ENCODE assay signal across 8 cellular contexts in genomic region chr14:22070119-22070982, GRCh38.
DNase-seq lines count a peak whose midpoint lies in the region; ATAC-seq and TF ChIP-seq lines count a peak whose summit lies in the region.

No MANE protein-coding gene starts in this region.

- no peaks in the 10 kb centered on the region for H3K36me3 Mint-ChIP-seq in activated T-helper 17 cell treated with anti-CD3 and anti-CD28 coated beads, Interleukin-2, amount 50 U/mL, for 72 hours (ENCODE audit: low read depth)
- no peaks in the 10 kb centered on the region for H3K36me3 Mint-ChIP-seq in type B pancreatic cell

- peak; percentile 46 for ATAC-seq in GM21576 (IDR thresholded peaks at IDR 0.05; ENCODE audit: unreplicated experiment)
- peak; percentile 91 for ATAC-seq in activated T-helper 17 cell treated with anti-CD3 and anti-CD28 coated beads, Interleukin-2, amount 50 U/mL, for 72 hours (replicated peaks)
- ATAC-seq in GM19324 (IDR thresholded peaks at IDR 0.05; ENCODE audit: low FRiP score, unreplicated experiment) = no peak

- no peak overlapping the region for H3K9ac ChIP-seq in BLaER1

- H3K4me2 ChIP-seq in BLaER1 = peak overlapping the region; percentile 45

- no peaks in the 10 kb centered on the region for H3K27me3 Mint-ChIP-seq in activated T-helper 17 cell treated with anti-CD3 and anti-CD28 coated beads, Interleukin-2, amount 50 U/mL, for 72 hours
- H3K27me3 Mint-ChIP-seq in type B pancreatic cell = peaks cover 43% of the 10 kb centered on the region

- H3K4me1 ChIP-seq in BLaER1 = peaks cover 7% of the 10 kb centered on the region; the same call in 1 of the 2 replicates

- H3K9me3 ChIP-seq in BLaER1 (peaks cover 24% of the 10 kb centered on the region), KOPT-K1 (ENCODE audit: insufficient read depth, low read length, poor library complexity, severe bottlenecking) (no peaks in the 10 kb centered on the region), WERI-Rb-1 (ENCODE audit: severe bottlenecking) (no peaks in the 10 kb centered on the region)

- H3K4me1 Mint-ChIP-seq in activated T-helper 17 cell treated with anti-CD3 and anti-CD28 coated beads, Interleukin-2, amount 50 U/mL, for 72 hours = no peaks in the 10 kb centered on the region
- H3K4me1 Mint-ChIP-seq in type B pancreatic cell (ENCODE audit: unreplicated experiment) = no peaks in the 10 kb centered on the region

- H3K9me3 Mint-ChIP-seq in activated T-helper 17 cell treated with anti-CD3 and anti-CD28 coated beads, Interleukin-2, amount 50 U/mL, for 72 hours = no peaks in the 10 kb centered on the region
- H3K9me3 Mint-ChIP-seq in type B pancreatic cell = no peaks in the 10 kb centered on the region

- peak overlapping the region; percentile 87 for H3K4me3 Mint-ChIP-seq in activated T-helper 17 cell treated with anti-CD3 and anti-CD28 coated beads, Interleukin-2, amount 50 U/mL, for 72 hours
- peak overlapping the region; percentile 51 for H3K4me3 Mint-ChIP-seq in type B pancreatic cell

- peak overlapping the region; percentile 79 for H3K27ac Mint-ChIP-seq in activated T-helper 17 cell treated with anti-CD3 and anti-CD28 coated beads, Interleukin-2, amount 50 U/mL, for 72 hours
- H3K27ac Mint-ChIP-seq in type B pancreatic cell = no peak overlapping the region

- H3K36me3 ChIP-seq in BLaER1 = no peaks in the 10 kb centered on the region
- no peaks in the 10 kb centered on the region for H3K36me3 ChIP-seq in KOPT-K1 (ENCODE audit: insufficient read depth, low read length)
- no peaks in the 10 kb centered on the region for H3K36me3 ChIP-seq in WERI-Rb-1

- H3K4me3 ChIP-seq in BLaER1 = no peak overlapping the region
- H3K4me3 ChIP-seq in WERI-Rb-1 (ENCODE audit: low read depth, low read length) = no peak overlapping the region

- DNase-seq in iPS-NIHi11 (ENCODE audit: low spot score) = peak; percentile 25
- no peak for DNase-seq in type B pancreatic cell (ENCODE audit: extremely low spot score, unreplicated experiment)
- no peak for DNase-seq in WERI-Rb-1

- H3K27me3 ChIP-seq in BLaER1 = peaks cover 94% of the 10 kb centered on the region
- peaks cover 47% of the 10 kb centered on the region for H3K27me3 ChIP-seq in WERI-Rb-1 (ENCODE audit: insufficient read depth, low read depth, severe bottlenecking)

- peaks cover 69% of the 10 kb centered on the region for H4K20me1 ChIP-seq in BLaER1

- H3K27ac ChIP-seq in BLaER1 (no peak overlapping the region), KOPT-K1 (ENCODE audit: low read depth, low read length, poor library complexity, severe bottlenecking) (peak overlapping the region; percentile 96), WERI-Rb-1 (no peak overlapping the region)

- peak; percentile 40 for TF ChIP-seq CTCF in type B pancreatic cell (conservative IDR thresholded peaks at IDR 0.05)
- TF ChIP-seq CTCF in WERI-Rb-1 (IDR thresholded peaks at IDR 0.05; ENCODE audit: low read depth, low read length) = no peak
